In the genomic region with DNA sequence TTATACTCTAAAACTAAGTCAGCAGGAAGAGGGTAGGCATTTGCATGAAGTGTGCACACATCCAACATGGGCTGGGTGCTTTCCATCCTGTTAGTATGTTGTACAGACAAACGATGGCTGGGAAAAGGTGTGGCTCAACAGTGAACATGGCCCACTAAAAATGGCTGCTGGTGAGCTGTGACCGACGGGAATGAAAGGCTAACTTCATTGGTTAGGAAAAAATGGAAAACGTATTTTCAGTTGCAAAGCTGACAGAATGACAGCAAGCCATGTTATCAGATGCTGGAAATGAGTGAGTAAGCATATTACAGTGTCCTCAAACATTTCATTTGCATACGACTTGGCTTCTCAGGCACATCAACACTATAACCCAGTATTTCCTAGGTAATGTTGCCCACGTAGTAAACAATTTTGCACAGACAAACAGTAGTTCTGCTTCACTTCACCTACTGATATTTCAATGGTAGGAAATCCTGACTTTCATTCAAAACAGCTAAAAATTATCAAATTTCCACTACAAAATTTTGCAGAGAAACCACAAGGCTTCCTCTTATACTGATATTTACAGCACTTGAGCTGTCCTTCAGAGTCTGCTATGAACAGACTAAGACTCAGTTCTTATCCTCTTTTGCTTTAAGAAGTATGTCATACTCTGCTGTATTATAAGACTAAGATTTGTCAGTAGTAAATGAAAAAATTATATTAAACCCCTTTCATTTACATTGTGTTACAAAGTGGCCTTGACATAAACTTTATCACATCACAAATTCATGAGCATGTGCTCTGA, we compare ENCODE assay signal across 12 cellular contexts.
DNase-seq lines count a peak whose midpoint lies in the region; ATAC-seq lines count a peak whose summit lies in the region.
"Had no signal": no experiment of that assay in that cellular context is flagged by ENCODE, and none has a peak within 500 bp of the region (broad histone marks: within the 10 kb centered on the region; RNA-seq: fewer than 3 reads in every experiment).

No MANE protein-coding gene starts in this region.

- peak overlapping the region; percentile 99 for H3K27ac Mint-ChIP-seq in activated T-helper 1 cell treated with anti-CD3 and anti-CD28 coated beads, Interleukin-12 subunit alpha, Interleukin-12 subunit beta, Interleukin-2, Interleukin-4 antibody, amounts not matched to agents 30 ng/mL and 10 ng/mL and 1 ng/mL, durations not matched to agents 14 hours and 24 hours and 36 hours
- H3K27ac Mint-ChIP-seq in stimulated activated naive CD8-positive, alpha-beta T cell treated with anti-CD3 and anti-CD28 coated beads, Interleukin-15, Interleukin-2, amounts not matched to agents 100 ng/mL and 50 ng/mL, for 24 hours = peak overlapping the region; percentile 96

- H3K9me3 Mint-ChIP-seq in activated T-helper 1 cell treated with anti-CD3 and anti-CD28 coated beads, Interleukin-12 subunit alpha, Interleukin-12 subunit beta, Interleukin-2, Interleukin-4 antibody, amounts not matched to agents 30 ng/mL and 10 ng/mL and 1 ng/mL, durations not matched to agents 14 hours and 24 hours and 36 hours = no peaks in the 10 kb centered on the region
- no peaks in the 10 kb centered on the region for H3K9me3 Mint-ChIP-seq in stimulated activated naive CD8-positive, alpha-beta T cell treated with anti-CD3 and anti-CD28 coated beads, Interleukin-15, Interleukin-2, amounts not matched to agents 100 ng/mL and 50 ng/mL, for 24 hours

- ATAC-seq in HG03439 (IDR thresholded peaks at IDR 0.05; ENCODE audit: unreplicated experiment) = peak; percentile 51

- peak; percentile 65 for DNase-seq in stimulated activated CD4-positive, alpha-beta T cell treated with anti-CD3 and anti-CD28 coated beads, Interleukin-1b, Interleukin-23, amount 100 ng/mL, for 48 hours
- no peak for DNase-seq in stimulated activated CD4-positive, alpha-beta T cell treated with anti-CD3 and anti-CD28 coated beads, Interleukin-4, amount 100 ng/mL, for 4 hours
- DNase-seq in activated T-helper 1 cell treated with anti-CD3 and anti-CD28 coated beads, Interleukin-12 subunit alpha, Interleukin-12 subunit beta, Interleukin-2, Interleukin-4 antibody, amounts not matched to agents 30 ng/mL and 10 ng/mL and 1 ng/mL, durations not matched to agents 14 hours and 24 hours and 36 hours (ENCODE audit: low spot score) = peak; percentile 40
- DNase-seq in NCI-H146 treated with DMSO at 0.1 percent for 48 hours (lab: John Stamatoyannopoulos, UW; ENCODE audit: unreplicated experiment) (no peak), NCI-H1417 (lab: John Stamatoyannopoulos, UW) (no peak), NOMO-1 (lab: John Stamatoyannopoulos, UW; ENCODE audit: unreplicated experiment in 2 of 2) (no peak)
- DNase-seq: foreskin fibroblast, HCEC 1CT, KG1, substantia nigra had no signal

- no peaks in the 10 kb centered on the region for H3K27me3 Mint-ChIP-seq in activated T-helper 1 cell treated with anti-CD3 and anti-CD28 coated beads, Interleukin-12 subunit alpha, Interleukin-12 subunit beta, Interleukin-2, Interleukin-4 antibody, amounts not matched to agents 30 ng/mL and 10 ng/mL and 1 ng/mL, durations not matched to agents 14 hours and 24 hours and 36 hours (ENCODE audit: insufficient read depth)
- no peaks in the 10 kb centered on the region for H3K27me3 Mint-ChIP-seq in stimulated activated naive CD8-positive, alpha-beta T cell treated with anti-CD3 and anti-CD28 coated beads, Interleukin-15, Interleukin-2, amounts not matched to agents 100 ng/mL and 50 ng/mL, for 24 hours

- peak overlapping the region; percentile 62 for H3K4me3 Mint-ChIP-seq in activated T-helper 1 cell treated with anti-CD3 and anti-CD28 coated beads, Interleukin-12 subunit alpha, Interleukin-12 subunit beta, Interleukin-2, Interleukin-4 antibody, amounts not matched to agents 30 ng/mL and 10 ng/mL and 1 ng/mL, durations not matched to agents 14 hours and 24 hours and 36 hours
- peak overlapping the region; percentile 79 for H3K4me3 Mint-ChIP-seq in stimulated activated naive CD8-positive, alpha-beta T cell treated with anti-CD3 and anti-CD28 coated beads, Interleukin-15, Interleukin-2, amounts not matched to agents 100 ng/mL and 50 ng/mL, for 24 hours

- H3K4me1 Mint-ChIP-seq in activated T-helper 1 cell treated with anti-CD3 and anti-CD28 coated beads, Interleukin-12 subunit alpha, Interleukin-12 subunit beta, Interleukin-2, Interleukin-4 antibody, amounts not matched to agents 30 ng/mL and 10 ng/mL and 1 ng/mL, durations not matched to agents 14 hours and 24 hours and 36 hours (ENCODE audit: low read depth) = peaks cover 77% of the 10 kb centered on the region
- H3K4me1 Mint-ChIP-seq in stimulated activated naive CD8-positive, alpha-beta T cell treated with anti-CD3 and anti-CD28 coated beads, Interleukin-15, Interleukin-2, amounts not matched to agents 100 ng/mL and 50 ng/mL, for 24 hours (ENCODE audit: low read depth) = peaks cover 96% of the 10 kb centered on the region

- peaks cover 39% of the 10 kb centered on the region for H3K36me3 Mint-ChIP-seq in activated T-helper 1 cell treated with anti-CD3 and anti-CD28 coated beads, Interleukin-12 subunit alpha, Interleukin-12 subunit beta, Interleukin-2, Interleukin-4 antibody, amounts not matched to agents 30 ng/mL and 10 ng/mL and 1 ng/mL, durations not matched to agents 14 hours and 24 hours and 36 hours (ENCODE audit: low read depth)
- H3K36me3 Mint-ChIP-seq in stimulated activated naive CD8-positive, alpha-beta T cell treated with anti-CD3 and anti-CD28 coated beads, Interleukin-15, Interleukin-2, amounts not matched to agents 100 ng/mL and 50 ng/mL, for 24 hours (ENCODE audit: low read depth) = peaks cover 58% of the 10 kb centered on the region

- intact Hi-C loops in activated T-helper 1 cell treated with anti-CD3 and anti-CD28 coated beads, Interleukin-12 subunit alpha, Interleukin-12 subunit beta, Interleukin-2, Interleukin-4 antibody, amounts not matched to agents 30 ng/mL and 10 ng/mL and 1 ng/mL, durations not matched to agents 14 hours and 24 hours and 36 hours (cut with micrococcal nuclease) = loop anchor here (1.0 to 2.0 kb wide), 14 partner anchors 9 to 302 kb away; a partner anchor contains a TSS

Comparison
In these comparisons a context has a peak if more than half of its experiments do, and no peak if none do; other contexts are left out.
1. DNase-seq: peak in stimulated activated CD4-positive, alpha-beta T cell treated with anti-CD3 and anti-CD28 coated beads, Interleukin-1b, Interleukin-23, amount 100 ng/mL, for 48 hours (single experiment) and activated T-helper 1 cell treated with anti-CD3 and anti-CD28 coated beads, Interleukin-12 subunit alpha, Interleukin-12 subunit beta, Interleukin-2, Interleukin-4 antibody, amounts not matched to agents 30 ng/mL and 10 ng/mL and 1 ng/mL, durations not matched to agents 14 hours and 24 hours and 36 hours (single experiment); none in stimulated activated CD4-positive, alpha-beta T cell treated with anti-CD3 and anti-CD28 coated beads, Interleukin-4, amount 100 ng/mL, for 4 hours (0 of 2), NCI-H146 treated with DMSO at 0.1 percent for 48 hours (single experiment), NCI-H1417 (0 of 3) and NOMO-1 (0 of 2).